10 cellular contexts compared by ENCODE assay signal in genomic region chr13:27168870-27169525, GRCh38. TPM values are rescaled to one million over a fixed set of nuclear protein-coding genes. Genes with fewer than 3 reads are reported as not detected.
DNase-seq lines count a peak whose midpoint lies in the region; ATAC-seq and TF ChIP-seq lines count a peak whose summit lies in the region.
"Had no signal": no experiment of that assay in that cellular context is flagged by ENCODE, and none has a peak within 500 bp of the region (broad histone marks: within the 10 kb centered on the region; RNA-seq: fewer than 3 reads in every experiment).

No MANE protein-coding gene starts in this region.

- H3K4me1 Mint-ChIP-seq in activated T-cell treated with anti-CD3 and anti-CD28 coated beads, Interleukin-2, amount 50 U/mL, for 24 hours (ENCODE audit: low read depth), result peaks cover 67% of the 10 kb centered on the region
- H3K4me1 Mint-ChIP-seq in activated T-helper 17 cell treated with anti-CD3 and anti-CD28 coated beads, Interleukin-2, amount 50 U/mL, for 72 hours, result peaks cover 47% of the 10 kb centered on the region

- no peak overlapping the region for H3K27ac ChIP-seq in iPS-20b (ENCODE audit: low read length)
- peak overlapping the region in 3 of 4 donors; percentile 83 to 92 (median 87) for H3K27ac ChIP-seq in tibial nerve
- H3K27ac ChIP-seq in thyroid gland, result no peak overlapping the region

- intact Hi-C loops in thyroid gland (cut with DNase I), result no loop called here

- TF ChIP-seq CTCF in tibial nerve (IDR thresholded peaks at IDR 0.05) (no peak), thyroid gland (IDR thresholded peaks at IDR 0.05) (no peak)

- H3K9me3 ChIP-seq in iPS-20b (ENCODE audit: insufficient read depth, low read depth, low read length) (no peaks in the 10 kb centered on the region), tibial nerve (no peaks in the 10 kb centered on the region), thyroid gland (no peaks in the 10 kb centered on the region)
- H3K9me3 ChIP-seq: BE2C had no signal

- peaks cover 20% of the 10 kb centered on the region for H3K36me3 Mint-ChIP-seq in activated T-cell treated with anti-CD3 and anti-CD28 coated beads, Interleukin-2, amount 50 U/mL, for 24 hours (ENCODE audit: low read depth)
- peaks cover 38% of the 10 kb centered on the region for H3K36me3 Mint-ChIP-seq in activated T-helper 17 cell treated with anti-CD3 and anti-CD28 coated beads, Interleukin-2, amount 50 U/mL, for 72 hours (ENCODE audit: low read depth)

- peak overlapping the region; percentile 95 for H3K4me3 Mint-ChIP-seq in activated T-cell treated with anti-CD3 and anti-CD28 coated beads, Interleukin-2, amount 50 U/mL, for 24 hours
- H3K4me3 Mint-ChIP-seq in activated T-helper 17 cell treated with anti-CD3 and anti-CD28 coated beads, Interleukin-2, amount 50 U/mL, for 72 hours, result peak overlapping the region; percentile 93

- peaks cover 34% of the 10 kb centered on the region for H3K4me1 ChIP-seq in iPS-20b (ENCODE audit: insufficient read depth, low read length)
- peaks cover 0 to 64% (median 27%) of the 10 kb centered on the region in 4 donors for H3K4me1 ChIP-seq in tibial nerve
- peaks cover 27 to 28% of the 10 kb centered on the region in 2 donors for H3K4me1 ChIP-seq in thyroid gland
- H3K4me1 ChIP-seq: BE2C had no signal

- ATAC-seq in activated T-helper 17 cell treated with anti-CD3 and anti-CD28 coated beads, Interleukin-2, amount 50 U/mL, for 72 hours (replicated peaks), result no peak
- ATAC-seq in HG03045 (IDR thresholded peaks at IDR 0.05; ENCODE audit: unreplicated experiment), result no peak

- H3K4me3 ChIP-seq in iPS-20b (ENCODE audit: low read length) (peak overlapping the region; percentile 96; the same call in 1 of the 2 replicates), tibial nerve (no peak overlapping the region), thyroid gland (replicated peaks in 1 of 3) (no peak overlapping the region)

- 50 to 52% methylated on average over 6 of the region's 6 CpGs for WGBS in tibial nerve, 2 donors
- WGBS in thyroid gland, 2 donors, result 66 to 68% methylated on average over 6 of the region's 6 CpGs

- H3K27me3 ChIP-seq in iPS-20b (ENCODE audit: insufficient read depth, low read length) (no peaks in the 10 kb centered on the region), tibial nerve (no peaks in the 10 kb centered on the region), thyroid gland (no peaks in the 10 kb centered on the region)
- H3K27me3 ChIP-seq: BE2C had no signal

- TF ChIP-seq EP300 in tibial nerve (IDR thresholded peaks at IDR 0.05), result no peak

- no peak for DNase-seq in activated T-cell treated with anti-CD3 and anti-CD28 coated beads, Interleukin-2, amount 50 U/mL, for 24 hours
- DNase-seq in activated T-cell treated with anti-CD3 and anti-CD28 coated beads, Interleukin-2, amount 50 U/mL, for 1 hour, result no peak
- DNase-seq in tibial nerve (ENCODE audit: low spot score in 2 of 2) (no peak), thyroid gland (no peak), AG08396 (ENCODE audit: low spot score) (no peak)
- DNase-seq: BE2C, retina had no signal

- TF ChIP-seq POLR2A in tibial nerve (IDR thresholded peaks at IDR 0.05) (no peak), thyroid gland (IDR thresholded peaks at IDR 0.05) (no peak)

- H3K9ac ChIP-seq in iPS-20b (ENCODE audit: low read depth, low read length), result no peak overlapping the region

- H3K27ac Mint-ChIP-seq in activated T-cell treated with anti-CD3 and anti-CD28 coated beads, Interleukin-2, amount 50 U/mL, for 24 hours, result peak overlapping the region; percentile 99
- peak overlapping the region; percentile 99 for H3K27ac Mint-ChIP-seq in activated T-helper 17 cell treated with anti-CD3 and anti-CD28 coated beads, Interleukin-2, amount 50 U/mL, for 72 hours

- no peaks in the 10 kb centered on the region for H3K27me3 Mint-ChIP-seq in activated T-cell treated with anti-CD3 and anti-CD28 coated beads, Interleukin-2, amount 50 U/mL, for 24 hours
- H3K27me3 Mint-ChIP-seq in activated T-helper 17 cell treated with anti-CD3 and anti-CD28 coated beads, Interleukin-2, amount 50 U/mL, for 72 hours, result no peaks in the 10 kb centered on the region

- H3K9me3 Mint-ChIP-seq in activated T-cell treated with anti-CD3 and anti-CD28 coated beads, Interleukin-2, amount 50 U/mL, for 24 hours, result no peaks in the 10 kb centered on the region
- no peaks in the 10 kb centered on the region for H3K9me3 Mint-ChIP-seq in activated T-helper 17 cell treated with anti-CD3 and anti-CD28 coated beads, Interleukin-2, amount 50 U/mL, for 72 hours

- H3K36me3 ChIP-seq in iPS-20b (ENCODE audit: insufficient read depth, low read depth, low read length) (no peaks in the 10 kb centered on the region), tibial nerve (no peaks in the 10 kb centered on the region), thyroid gland (no peaks in the 10 kb centered on the region)
- H3K36me3 ChIP-seq: BE2C had no signal

RNA-seq across cellular contexts. Expression of gene USP12, which starts 2.6 kb away (rescaled TPM):
- total RNA-seq in activated T-helper 17 cell treated with anti-CD3 and anti-CD28 coated beads, Interleukin-2, amount 50 U/mL, for 72 hours, result 10 to 100 TPM; 65.6 to 77.2 TPM
- total RNA-seq in tibial nerve (10 to 100 TPM; 16.9 to 26.7 (median 22.6) TPM), thyroid gland (10 to 100 TPM; 19.2 to 33.7 (median 25.9) TPM)

Comparison
In these comparisons a context has a peak if more than half of its experiments do, and no peak if none do; other contexts are left out.
1. H3K27ac ChIP-seq: peak in tibial nerve (3 of 4); none in iPS-20b (single experiment) and thyroid gland (0 of 3).